ENCODE assay signal across 12 cellular contexts in genomic region chr17:14310101-14310500, GRCh38. TPM values are rescaled to one million over a fixed set of nuclear protein-coding genes. Genes with fewer than 3 reads are reported as not detected.
DNase-seq lines count a peak whose midpoint lies in the region; ATAC-seq, FAIRE-seq and TF ChIP-seq lines count a peak whose summit lies in the region.
"Had no signal": no experiment of that assay in that cellular context is flagged by ENCODE, and none has a peak within 500 bp of the region (broad histone marks: within the 10 kb centered on the region; RNA-seq: fewer than 3 reads in every experiment).

No MANE protein-coding gene starts in this region.

- peak overlapping the region; percentile 58 to 83 (median 61) for H3K4me3 ChIP-seq in mammary epithelial cell (replicated peaks in 1 of 3; ENCODE audit: insufficient read depth in 1 of 3, low read depth in 2 of 3, low read length in 3 of 3)
- peak overlapping the region; percentile 64 to 81 for H3K4me3 ChIP-seq in kidney (ENCODE audit: low read length in 2 of 2)
- H3K4me3 ChIP-seq in smooth muscle cell = peak overlapping the region; percentile 58

- in situ Hi-C loops in mammary epithelial cell (cut with MboI; ENCODE audit: low sequenced_read_pairs in 2 of 2) = loop anchor here (25.0 kb wide), 3 partner anchors 627 to 973 kb away; no protein-coding TSS in a partner anchor

- no peaks in the 10 kb centered on the region for H3K9me3 Mint-ChIP-seq in activated CD8-positive, alpha-beta memory T cell treated with anti-CD3 and anti-CD28 coated beads, Interleukin-2, amount 10 ng/mL, durations not matched to agents 7 days and 5 days (ENCODE audit: low read depth)

- peaks cover 15% of the 10 kb centered on the region for H3K4me1 ChIP-seq in mammary epithelial cell (ENCODE audit: insufficient read depth, low read length)
- H3K4me1 ChIP-seq in kidney (ENCODE audit: control insufficient read depth in 1 of 2, insufficient read depth in 1 of 2, low read depth in 1 of 2, low read length in 2 of 2) = peaks cover 0 to 10% of the 10 kb centered on the region in 2 donors
- peaks cover 40% of the 10 kb centered on the region for H3K4me1 ChIP-seq in smooth muscle cell (ENCODE audit: low read depth)

- 16% methylated on average over 6 of the region's 13 CpGs for WGBS in mammary epithelial cell (ENCODE audit: low coverage, missing lambda C conversion rate)
- 46% methylated on average over 13 of the region's 13 CpGs for WGBS in smooth muscle cell (ENCODE audit: low lambda C conversion rate)

- peaks cover 11% of the 10 kb centered on the region for H3K36me3 Mint-ChIP-seq in activated CD8-positive, alpha-beta memory T cell treated with anti-CD3 and anti-CD28 coated beads, Interleukin-2, amount 10 ng/mL, durations not matched to agents 7 days and 5 days

- H3K4me3 Mint-ChIP-seq in activated CD8-positive, alpha-beta memory T cell treated with anti-CD3 and anti-CD28 coated beads, Interleukin-2, amount 10 ng/mL, durations not matched to agents 7 days and 5 days = no peak overlapping the region

- no peak for FAIRE-seq in kidney (lab: Jason Lieb, UNC)

- H4K20me1 ChIP-seq in mammary epithelial cell (ENCODE audit: insufficient read depth, low read length) (no peaks in the 10 kb centered on the region), smooth muscle cell (ENCODE audit: low read depth) (peaks cover 63% of the 10 kb centered on the region)

- no peaks in the 10 kb centered on the region for H3K36me3 ChIP-seq in mammary epithelial cell (ENCODE audit: insufficient read depth, low read length)
- H3K36me3 ChIP-seq in kidney (ENCODE audit: control insufficient read depth in 1 of 2, insufficient read depth in 2 of 2, low read length in 2 of 2) = no peaks in the 10 kb centered on the region
- no peaks in the 10 kb centered on the region for H3K36me3 ChIP-seq in smooth muscle cell (ENCODE audit: low read depth)

- peak overlapping the region; percentile 97 for H2AFZ ChIP-seq in mammary epithelial cell (ENCODE audit: low read depth, low read length)
- H2AFZ ChIP-seq in smooth muscle cell (ENCODE audit: low read depth) = peak overlapping the region; percentile 71

- H3K9ac ChIP-seq in mammary epithelial cell (ENCODE audit: insufficient read depth, low read length) (peak overlapping the region; percentile 62), kidney (ENCODE audit: low read length in 2 of 2) (peak overlapping the region in 1 of 2 donors; percentile 47), smooth muscle cell (ENCODE audit: low read depth) (no peak overlapping the region)
- H3K9ac ChIP-seq: KMS-11 had no signal

- H3K9me3 ChIP-seq in mammary epithelial cell (replicated peaks; ENCODE audit: insufficient read depth, low read length) (no peaks in the 10 kb centered on the region), kidney (ENCODE audit: control insufficient read depth in 1 of 2, low read length in 2 of 2) (no peaks in the 10 kb centered on the region), smooth muscle cell (replicated peaks; ENCODE audit: low read depth) (no peaks in the 10 kb centered on the region)
- H3K9me3 ChIP-seq: testis had no signal

- TF ChIP-seq CTCF in mammary epithelial cell (conservative IDR thresholded peaks at IDR 0.05 in 1 of 2, IDR thresholded peaks at IDR 0.05 in 1 of 2; ENCODE audit: extremely low read depth in 1 of 2, insufficient read depth in 1 of 2, low read depth in 1 of 2, low read length in 2 of 2) = no peak
- TF ChIP-seq CTCF in kidney (IDR thresholded peaks at IDR 0.05; ENCODE audit: borderline replicate concordance, extremely low read depth, insufficient read depth) = no peak
- TF ChIP-seq CTCF in smooth muscle cell (IDR thresholded peaks at IDR 0.05; ENCODE audit: borderline replicate concordance, insufficient read depth, poor library complexity, severe bottlenecking) = no peak

- H3K79me2 ChIP-seq in mammary epithelial cell (ENCODE audit: insufficient read depth, low read length) = peaks cover 4% of the 10 kb centered on the region
- H3K79me2 ChIP-seq in smooth muscle cell (ENCODE audit: low read depth) = peaks cover 67% of the 10 kb centered on the region

- H3K4me2 ChIP-seq in mammary epithelial cell (ENCODE audit: insufficient read depth, low read depth, low read length) (peak overlapping the region; percentile 91), smooth muscle cell (peak overlapping the region; percentile 88)
- H3K4me2 ChIP-seq: KMS-11 had no signal

- H3K27ac Mint-ChIP-seq in activated CD8-positive, alpha-beta memory T cell treated with anti-CD3 and anti-CD28 coated beads, Interleukin-2, amount 10 ng/mL, durations not matched to agents 7 days and 5 days = no peak overlapping the region

- dilution Hi-C loops in mammary epithelial cell (cut with HindIII; ENCODE audit: low sequenced_read_pairs) = no loop called here

- intact Hi-C loops in mammary epithelial cell (cut with micrococcal nuclease) (no loop called here), kidney (cut with DNase I) (no loop called here)

- peaks cover 4% of the 10 kb centered on the region for H3K27me3 Mint-ChIP-seq in activated CD8-positive, alpha-beta memory T cell treated with anti-CD3 and anti-CD28 coated beads, Interleukin-2, amount 10 ng/mL, durations not matched to agents 7 days and 5 days

- peak; percentile 29 for DNase-seq in activated CD8-positive, alpha-beta memory T cell treated with anti-CD3 and anti-CD28 coated beads, Interleukin-2, amount 10 ng/mL, durations not matched to agents 7 days and 5 days
- no peak for DNase-seq in activated CD8-positive, alpha-beta memory T cell treated with anti-CD3 and anti-CD28 coated beads, Interleukin-2, amount 50 U/mL, for 4 hours
- DNase-seq in mammary epithelial cell = no peak
- DNase-seq in kidney = no peak
- DNase-seq in smooth muscle cell (lab: John Stamatoyannopoulos, UW; ENCODE audit: unreplicated experiment) = no peak
- no peak for DNase-seq in epidermal melanocyte (ENCODE audit: insufficient read length, low spot score)
- DNase-seq in DMS 273 treated with DMSO at 0.1 percent for 48 hours (lab: John Stamatoyannopoulos, UW) = no peak
- no peak for DNase-seq in cortex of kidney (lab: John Stamatoyannopoulos, UW)
- DNase-seq: activated CD4-positive, alpha-beta T cell treated with anti-CD3 and anti-CD28 coated beads for 1 hour; NCI-H774 had no signal

- H3K27ac ChIP-seq in mammary epithelial cell (ENCODE audit: insufficient read depth, low read depth, low read length) = peak overlapping the region; percentile 25
- H3K27ac ChIP-seq in kidney (ENCODE audit: low read depth in 2 of 2, low read length in 2 of 2) = no peak overlapping the region
- H3K27ac ChIP-seq in smooth muscle cell (ENCODE audit: low read depth) = no peak overlapping the region
- H3K27ac ChIP-seq: KMS-11, testis had no signal

- ATAC-seq in activated CD8-positive, alpha-beta memory T cell treated with anti-CD3 and anti-CD28 coated beads, Interleukin-2, amount 10 ng/mL, durations not matched to agents 7 days and 5 days = no peak

- peaks cover 4% of the 10 kb centered on the region for H3F3A ChIP-seq in smooth muscle cell (ENCODE audit: low read depth)

- H3K27me3 ChIP-seq in mammary epithelial cell (ENCODE audit: insufficient read depth, low read length) = no peaks in the 10 kb centered on the region
- H3K27me3 ChIP-seq in smooth muscle cell (ENCODE audit: low read depth) = no peaks in the 10 kb centered on the region
- H3K27me3 ChIP-seq: testis had no signal

- H3K4me1 Mint-ChIP-seq in activated CD8-positive, alpha-beta memory T cell treated with anti-CD3 and anti-CD28 coated beads, Interleukin-2, amount 10 ng/mL, durations not matched to agents 7 days and 5 days = peaks cover 38% of the 10 kb centered on the region

- BruUV-seq in mammary epithelial cell (replicated peaks; lab: Mats Ljungman, UMichigan) = no TSS peak

- CTCF ChIA-PET in activated CD8-positive, alpha-beta memory T cell treated with anti-CD3 and anti-CD28 coated beads, Interleukin-2, amount 10 ng/mL, durations not matched to agents 7 days and 5 days (lab: Charles Lee) = interaction anchor here (1.4 kb wide), 1 partner anchor 64 kb away, joined by 3 read pairs; no protein-coding TSS in a partner anchor
- CTCF ChIA-PET in mammary epithelial cell (lab: Charles Lee; ENCODE audit: low non-redundant PET) = no interaction called here

RNA-seq across cellular contexts. Expression of gene HS3ST3B1, which starts 9.2 kb away (rescaled TPM):
- total RNA-seq in activated CD8-positive, alpha-beta memory T cell treated with anti-CD3 and anti-CD28 coated beads, Interleukin-2, amount 10 ng/mL, durations not matched to agents 7 days and 5 days = 10 to 100 TPM in 1 of 2 experiments, 1 to 10 TPM in 1; 6.9 to 24.9 TPM
- total RNA-seq in mammary epithelial cell (10 to 100 TPM in 1 of 2 donors, 1 to 10 TPM in 1; 4.0 to 14.7 TPM), kidney (5.3 TPM), smooth muscle cell (17.3 and 20.6 TPM in 2 replicates)
- polyA plus RNA-seq in mammary epithelial cell (1.5 TPM), kidney (ENCODE audit: insufficient read depth, low read depth, low replicate concordance) (4.8 TPM), smooth muscle cell (11.3 and 13.2 TPM in 2 replicates)
- polyA minus RNA-seq in mammary epithelial cell = 0.98 TPM
